In genomic region chr14:79103764-79104163, GRCh38 we compare ENCODE assay signal across 32 cellular contexts.
"Had no signal": no experiment of that assay in that cellular context is flagged by ENCODE, and none has a peak within 500 bp of the region (broad histone marks: within the 10 kb centered on the region; RNA-seq: fewer than 3 reads in every experiment).

No MANE protein-coding gene starts in this region.

- H3K27me3 ChIP-seq: neural progenitor cell, ovary, spleen, suprapubic skin, testis, tibial artery, transverse colon, upper lobe of right lung, vagina had no signal

- H3K9me3 ChIP-seq: ovary, psoas muscle, spleen, suprapubic skin, testis, tibial artery, transverse colon, upper lobe of right lung, vagina had no signal

- H3K4me1 ChIP-seq: psoas muscle, spleen, suprapubic skin, testis, transverse colon, upper lobe of right lung, vagina had no signal

- H3K36me3 ChIP-seq: neural progenitor cell, ovary, spleen, suprapubic skin, tibial artery, transverse colon, upper lobe of right lung, vagina had no signal

- H3K9ac ChIP-seq: neural progenitor cell, parathyroid adenoma had no signal

- H3K4me3 ChIP-seq: neural progenitor cell, ovary, psoas muscle, skin epidermis, smooth muscle cell, spleen, suprapubic skin, testis, tibial artery, transverse colon, upper lobe of right lung, vagina had no signal

- H3K27ac ChIP-seq: neural progenitor cell, ovary, parathyroid adenoma, psoas muscle, skin epidermis, spleen, suprapubic skin, testis, tibial artery, transverse colon, upper lobe of right lung, vagina had no signal

- H3K4me1 Mint-ChIP-seq: naive thymus-derived CD4-positive, alpha-beta T cell; natural killer cell; nephron; neural progenitor cell; stimulated activated memory B cell treated with anti-CD40 and anti-IgM and Interleukin-4, amounts not matched to agents 10 μg/mL and 1 μg/mL and 100 μg/mL, for 72 hours; stimulated activated naive CD8-positive, alpha-beta T cell treated with anti-CD3 and anti-CD28 coated beads, Interleukin-15, amount 100 ng/mL, for 72 hours had no signal

- H2AFZ ChIP-seq: neural progenitor cell, parathyroid adenoma had no signal

- H3K27ac Mint-ChIP-seq: naive thymus-derived CD4-positive, alpha-beta T cell; natural killer cell; nephron; neural progenitor cell; progenitor cell of endocrine pancreas; stimulated activated memory B cell treated with anti-CD40 and anti-IgM and Interleukin-4, amounts not matched to agents 10 μg/mL and 1 μg/mL and 100 μg/mL, for 72 hours; stimulated activated naive CD8-positive, alpha-beta T cell treated with anti-CD3 and anti-CD28 coated beads, Interleukin-15, amount 100 ng/mL, for 72 hours; type B pancreatic cell had no signal

- H3K79me2 ChIP-seq: parathyroid adenoma had no signal

- H3K4me2 ChIP-seq: neural progenitor cell, smooth muscle cell had no signal

- H3K36me3 Mint-ChIP-seq: naive thymus-derived CD4-positive, alpha-beta T cell; natural killer cell; neural progenitor cell; stimulated activated memory B cell treated with anti-CD40 and anti-IgM and Interleukin-4, amounts not matched to agents 10 μg/mL and 1 μg/mL and 100 μg/mL, for 72 hours; type B pancreatic cell had no signal

- DNase-seq: naive thymus-derived CD4-positive, alpha-beta T cell; natural killer cell; occipital lobe; ovary; posterior cingulate gyrus; psoas muscle; right cardiac atrium; spleen; stimulated activated CD4-positive, alpha-beta T cell treated with anti-CD3 and anti-CD28 coated beads, Interleukin-12 subunit alpha, Interleukin-12 subunit beta, amount 100 ng/mL, for 4 hours; stimulated activated CD4-positive, alpha-beta T cell treated with anti-CD3 and anti-CD28 coated beads, Interleukin-1b, Interleukin-23, amount 100 ng/mL, for 48 hours; stimulated activated CD4-positive, alpha-beta T cell treated with anti-CD3 and anti-CD28 coated beads, Interleukin-4, amount 100 ng/mL, for 1 hour; stimulated activated CD4-positive, alpha-beta T cell treated with anti-CD3 and anti-CD28 coated beads, Interleukin-4, amount 100 ng/mL, for 4 hours; stimulated activated CD8-positive, alpha-beta memory T cell treated with anti-CD3 and anti-CD28 coated beads, Interleukin-4, amount 100 ng/mL, for 48 hours; stimulated activated naive CD4-positive, alpha-beta T cell; stimulated activated naive CD8-positive, alpha-beta T cell treated with anti-CD3 and anti-CD28 coated beads, Interleukin-15, amount 100 ng/mL, for 72 hours; stimulated activated naive CD8-positive, alpha-beta T cell treated with anti-CD3 and anti-CD28 coated beads, Interleukin-15, Interleukin-2, amounts not matched to agents 100 U/mL and 50 U/mL, for 24 hours; substantia nigra; testis; tibial artery; transverse colon; upper lobe of right lung had no signal

- H3K4me3 Mint-ChIP-seq: naive thymus-derived CD4-positive, alpha-beta T cell; natural killer cell; nephron; neural progenitor cell; stimulated activated memory B cell treated with anti-CD40 and anti-IgM and Interleukin-4, amounts not matched to agents 10 μg/mL and 1 μg/mL and 100 μg/mL, for 72 hours; stimulated activated naive CD8-positive, alpha-beta T cell treated with anti-CD3 and anti-CD28 coated beads, Interleukin-15, amount 100 ng/mL, for 72 hours; type B pancreatic cell had no signal

- H3K27me3 Mint-ChIP-seq: naive thymus-derived CD4-positive, alpha-beta T cell; progenitor cell of endocrine pancreas; stimulated activated memory B cell treated with anti-CD40 and anti-IgM and Interleukin-4, amounts not matched to agents 10 μg/mL and 1 μg/mL and 100 μg/mL, for 72 hours had no signal

- ATAC-seq: naive thymus-derived CD4-positive, alpha-beta T cell; natural killer cell; psoas muscle; right cardiac atrium; sciatic nerve; stimulated activated memory B cell treated with anti-CD40 and anti-IgM and Interleukin-4, amounts not matched to agents 10 μg/mL and 1 μg/mL and 100 μg/mL, for 72 hours; stimulated activated naive CD8-positive, alpha-beta T cell treated with anti-CD3 and anti-CD28 coated beads, Interleukin-15, amount 100 ng/mL, for 72 hours; stimulated activated naive CD8-positive, alpha-beta T cell treated with anti-CD3 and anti-CD28 coated beads, Interleukin-15, Interleukin-2, amounts not matched to agents 100 U/mL and 50 U/mL, for 24 hours; upper lobe of right lung had no signal

- H3K9me3 Mint-ChIP-seq: nephron; neural progenitor cell; stimulated activated memory B cell treated with anti-CD40 and anti-IgM and Interleukin-4, amounts not matched to agents 10 μg/mL and 1 μg/mL and 100 μg/mL, for 72 hours; type B pancreatic cell had no signal
